ENCODE assay signal across 1 cellular context in the genomic region with DNA sequence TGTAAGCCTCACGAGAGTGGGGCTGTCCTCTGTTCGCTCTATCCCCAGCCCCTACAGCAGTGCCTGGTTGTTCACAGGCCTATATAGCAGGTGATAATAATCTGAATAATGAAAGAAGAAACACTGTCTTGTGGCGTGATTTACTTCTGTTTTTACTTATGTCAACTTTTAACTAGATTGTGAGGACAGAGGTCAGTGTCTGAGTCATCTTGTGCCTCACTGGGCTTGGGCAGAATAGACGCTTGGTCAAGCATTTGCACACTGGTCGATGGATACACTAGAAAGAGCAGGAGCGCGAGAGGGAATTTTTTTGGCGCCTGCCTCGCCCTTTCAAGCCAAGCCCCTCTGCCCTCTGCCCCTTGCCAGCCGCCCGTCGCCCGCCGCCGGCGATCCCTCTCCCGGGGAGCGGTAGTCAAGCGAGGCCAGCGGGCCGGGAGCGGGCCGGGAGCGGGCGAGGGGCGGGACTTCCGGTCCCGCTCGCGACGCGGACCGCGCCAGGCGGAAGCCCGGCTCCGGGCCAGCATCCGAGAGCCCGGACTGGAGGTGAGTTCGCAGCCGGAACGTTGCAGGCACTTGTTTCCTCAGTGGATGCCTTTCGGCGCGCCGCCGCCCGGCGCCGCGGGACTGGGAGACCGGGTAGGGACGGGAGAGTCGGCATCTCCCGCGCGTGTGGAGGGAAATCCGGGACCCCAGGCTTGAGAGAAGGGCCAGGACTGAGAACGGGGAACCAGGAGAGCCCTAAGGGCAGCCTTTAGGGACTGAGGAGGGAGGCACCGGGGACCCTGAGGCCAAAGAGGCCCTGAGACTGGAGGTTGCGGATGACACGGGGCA.
TF ChIP-seq lines count a peak whose summit lies in the region.

Gene DISP1 (plus strand): TSS at position 504 of the 831 bp plus-strand sequence. CDS start 127,785 bp downstream, outside the sequence.

TF ChIP-seq in WTC11, 78 proteins besides CTCF, POLR2A, EP300 and RAD21 (continued from another document):
- TF ChIP-seq, protein P1, sequence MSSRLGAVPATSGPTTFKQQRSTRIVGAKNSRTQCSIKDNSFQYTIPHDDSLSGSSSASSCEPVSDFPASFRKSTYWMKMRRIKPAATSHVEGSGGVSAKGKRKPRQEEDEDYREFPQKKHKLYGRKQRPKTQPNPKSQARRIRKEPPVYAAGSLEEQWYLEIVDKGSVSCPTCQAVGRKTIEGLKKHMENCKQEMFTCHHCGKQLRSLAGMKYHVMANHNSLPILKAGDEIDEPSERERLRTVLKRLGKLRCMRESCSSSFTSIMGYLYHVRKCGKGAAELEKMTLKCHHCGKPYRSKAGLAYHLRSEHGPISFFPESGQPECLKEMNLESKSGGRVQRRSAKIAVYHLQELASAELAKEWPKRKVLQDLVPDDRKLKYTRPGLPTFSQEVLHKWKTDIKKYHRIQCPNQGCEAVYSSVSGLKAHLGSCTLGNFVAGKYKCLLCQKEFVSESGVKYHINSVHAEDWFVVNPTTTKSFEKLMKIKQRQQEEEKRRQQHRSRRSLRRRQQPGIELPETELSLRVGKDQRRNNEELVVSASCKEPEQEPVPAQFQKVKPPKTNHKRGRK (CRISPR knock-in tag; IDR thresholded peaks at IDR 0.05; ENCODE audit: borderline replicate concordance), result no peak
- TF ChIP-seq NFATC4 (CRISPR knock-in tag; IDR thresholded peaks at IDR 0.05) (no peak), JUN (CRISPR knock-in tag; IDR thresholded peaks at IDR 0.05) (no peak), ZNF396 (CRISPR knock-in tag; IDR thresholded peaks at IDR 0.05; ENCODE audit: borderline replicate concordance) (no peak), ESRRA (CRISPR knock-in tag; IDR thresholded peaks at IDR 0.05; ENCODE audit: borderline replicate concordance) (no peak), ZBTB21 (CRISPR knock-in tag; IDR thresholded peaks at IDR 0.05; ENCODE audit: borderline replicate concordance) (no peak), TP53 (CRISPR knock-in tag; IDR thresholded peaks at IDR 0.05) (0 out of 2 replicates have a peak, but pooled peaks have one; percentile 75), FOXP1 (CRISPR knock-in tag; IDR thresholded peaks at IDR 0.05; ENCODE audit: borderline replicate concordance) (peak; percentile 20; the same call in 1 of the 2 replicates), ZNF138 (CRISPR knock-in tag; conservative IDR thresholded peaks at IDR 0.05) (no peak), FOXJ3 (CRISPR knock-in tag; IDR thresholded peaks at IDR 0.05; ENCODE audit: borderline replicate concordance) (no peak), NFE2L1 (CRISPR knock-in tag; IDR thresholded peaks at IDR 0.05) (no peak), USF2 (CRISPR knock-in tag; IDR thresholded peaks at IDR 0.05) (no peak), CBFB (CRISPR knock-in tag; IDR thresholded peaks at IDR 0.05; ENCODE audit: low read depth) (0 out of 2 replicates have a peak, but pooled peaks have one; percentile 37), ETV6 (CRISPR knock-in tag; IDR thresholded peaks at IDR 0.05) (peak; percentile 77), KAT7 (CRISPR knock-in tag; IDR thresholded peaks at IDR 0.05; ENCODE audit: borderline replicate concordance) (0 out of 2 replicates have a peak, but pooled peaks have one; percentile 43), E2F1 (CRISPR knock-in tag; IDR thresholded peaks at IDR 0.05) (no peak), HMGA2 (CRISPR knock-in tag; IDR thresholded peaks at IDR 0.05) (no peak), SMAD3 (CRISPR knock-in tag; IDR thresholded peaks at IDR 0.05; ENCODE audit: borderline replicate concordance) (no peak), PREB (CRISPR knock-in tag; IDR thresholded peaks at IDR 0.05; ENCODE audit: borderline replicate concordance) (no peak), AR (CRISPR knock-in tag; IDR thresholded peaks at IDR 0.05) (no peak)
